Comparison of ENCODE assay signal across 4 cellular contexts in the genomic region with DNA sequence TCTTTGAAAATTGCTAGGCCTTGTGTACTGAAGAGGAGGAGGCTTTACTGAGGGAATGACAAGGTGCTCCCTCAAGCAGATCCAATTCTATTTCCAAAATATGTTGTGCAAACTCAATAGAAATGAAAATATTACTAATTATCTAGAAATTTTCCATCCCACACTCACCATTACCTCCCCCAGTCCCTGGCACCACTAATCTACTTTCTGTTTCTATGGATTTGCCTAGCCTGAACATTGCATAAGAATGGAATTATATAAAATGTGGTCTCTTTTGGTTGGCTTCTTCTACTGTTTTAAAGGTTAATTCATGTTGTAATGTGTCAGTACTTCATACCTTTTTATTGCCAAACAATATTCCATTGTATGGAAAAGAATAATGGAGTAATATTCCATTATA.
"Had no signal": no experiment of that assay in that cellular context is flagged by ENCODE, and none has a peak within 500 bp of the region (broad histone marks: within the 10 kb centered on the region; RNA-seq: fewer than 3 reads in every experiment).

No MANE protein-coding gene starts in this region.

- DNase-seq: H9, HCEC 1CT had no signal

- H3K4me3 ChIP-seq: GM23338 had no signal

- ATAC-seq: GM23338, HepG2 had no signal
